ENCODE assay signal across 8 cellular contexts in the genomic region with DNA sequence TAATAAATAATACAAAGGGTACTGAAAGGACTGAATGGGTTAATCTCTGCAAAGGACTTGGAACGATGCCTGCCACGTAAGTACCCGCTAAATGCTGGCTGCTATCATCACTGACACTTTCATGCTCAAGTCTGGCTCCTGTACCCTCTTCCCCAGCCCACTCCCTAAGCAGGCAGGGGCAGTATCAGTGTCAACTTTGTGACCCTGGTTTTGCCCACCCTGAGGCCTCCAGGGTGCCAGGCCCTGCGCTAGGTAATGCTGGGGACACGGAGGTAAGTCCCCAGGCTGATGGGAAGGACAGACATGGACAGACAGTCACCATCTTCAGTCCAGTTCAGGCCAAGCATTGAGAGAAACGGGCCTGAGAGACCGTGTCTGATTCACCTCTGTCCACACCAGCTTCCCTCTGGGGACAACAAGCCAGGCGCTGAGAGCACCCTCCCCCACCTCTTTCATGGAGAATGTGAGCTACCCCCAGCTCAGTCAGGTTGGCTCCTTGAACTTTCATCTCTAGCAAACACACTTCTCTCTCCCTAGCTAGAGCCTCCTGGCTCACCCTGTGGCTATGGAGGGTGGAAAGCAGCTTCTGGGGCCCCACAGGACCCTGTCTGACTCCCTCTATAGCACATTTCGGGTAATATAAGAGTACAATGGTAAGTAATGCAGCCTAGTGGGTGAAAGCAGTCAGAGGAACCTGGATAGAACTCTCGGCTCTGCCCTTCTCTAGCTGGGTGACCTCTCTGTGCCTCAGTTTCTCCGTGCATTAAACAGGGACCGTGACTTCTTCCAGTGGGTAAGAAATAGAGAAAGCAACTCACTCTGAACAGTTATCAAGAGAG. TPM values are rescaled to one million over a fixed set of nuclear protein-coding genes. Genes with fewer than 3 reads are reported as not detected.
DNase-seq lines count a peak whose midpoint lies in the region; ATAC-seq lines count a peak whose summit lies in the region.

No MANE protein-coding gene starts in this region.

- H3K4me1 ChIP-seq in stomach smooth muscle (ENCODE audit: control insufficient read depth, insufficient read depth, low read length): peaks cover 52% of the 10 kb centered on the region

- peak overlapping the region; percentile 96 for H3K9ac ChIP-seq in stomach smooth muscle (ENCODE audit: low read length in 2 of 2)

- H3K36me3 ChIP-seq in stomach smooth muscle (ENCODE audit: control insufficient read depth in 2 of 2, insufficient read depth in 2 of 2, low read length in 2 of 2): no peaks in the 10 kb centered on the region

- H3K4me3 ChIP-seq in stomach smooth muscle (ENCODE audit: low read length in 2 of 2): peak overlapping the region; percentile 72 to 91

- DNase-seq in NCI-H2107 treated with DMSO at 0.1 percent for 48 hours (lab: John Stamatoyannopoulos, UW; ENCODE audit: unreplicated experiment): peak; percentile 22
- no peak for DNase-seq in NCI-H2107 (lab: John Stamatoyannopoulos, UW)
- DNase-seq in OCI-M2 (lab: John Stamatoyannopoulos, UW; ENCODE audit: unreplicated experiment): peak; percentile 59
- peak; percentile 18 for DNase-seq in central memory CD4-positive, alpha-beta T cell
- DNase-seq in left lobe of liver (ENCODE audit: low spot score): peak; percentile 69

- no peaks in the 10 kb centered on the region for H3K27me3 ChIP-seq in stomach smooth muscle (ENCODE audit: control insufficient read depth in 1 of 2, insufficient read depth in 2 of 2, low read length in 2 of 2)

- no peaks in the 10 kb centered on the region for H3K9me3 ChIP-seq in stomach smooth muscle (ENCODE audit: control insufficient read depth in 2 of 2, low read length in 2 of 2)

- H3K27ac ChIP-seq in stomach smooth muscle (ENCODE audit: low read length): peak overlapping the region; percentile 99

- ATAC-seq in left lobe of liver (peak; percentile 35), HG03460 (IDR thresholded peaks at IDR 0.05; ENCODE audit: unreplicated experiment) (no peak), HG03457 (IDR thresholded peaks at IDR 0.05; ENCODE audit: unreplicated experiment) (no peak)

RNA-seq across cellular contexts. Expression of a gene that starts 0.8 kb away (rescaled TPM):
- total RNA-seq in left lobe of liver: 378 TPM

RNA-seq across cellular contexts. Expression of a gene that starts 3.4 kb away (rescaled TPM):
- not detected for total RNA-seq in left lobe of liver

RNA-seq across cellular contexts. Expression of a gene that starts 7.0 kb away (rescaled TPM):
- total RNA-seq in left lobe of liver: 1.7 TPM

RNA-seq across cellular contexts. Expression of a gene that starts 22.3 kb away (rescaled TPM):
- not detected for total RNA-seq in left lobe of liver

RNA-seq across cellular contexts. Expression of a gene that starts 23.5 kb away (rescaled TPM):
- 1.8 TPM for total RNA-seq in left lobe of liver
